17 cellular contexts compared by ENCODE assay signal in the genomic region with DNA sequence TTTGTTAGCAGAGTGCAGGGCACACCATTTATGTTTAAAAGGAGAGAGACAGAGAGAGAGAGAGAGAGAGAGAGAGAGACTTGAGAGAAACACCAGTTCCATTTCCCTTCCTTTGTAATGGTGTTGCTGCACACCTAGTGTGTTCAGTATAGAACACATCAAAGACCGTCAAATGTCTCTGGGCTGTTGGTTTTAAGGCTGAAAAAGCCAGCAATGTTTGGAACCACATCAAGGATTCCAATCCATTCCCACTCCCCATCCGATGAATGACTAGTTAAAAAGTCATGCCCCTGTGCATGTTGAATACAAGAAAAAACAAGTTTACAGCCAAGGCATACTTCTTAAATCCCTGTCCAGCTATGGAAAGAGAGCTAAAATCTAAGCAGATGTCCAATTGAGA.
DNase-seq lines count a peak whose midpoint lies in the region; ATAC-seq and TF ChIP-seq lines count a peak whose summit lies in the region.
"Had no signal": no experiment of that assay in that cellular context is flagged by ENCODE, and none has a peak within 500 bp of the region (broad histone marks: within the 10 kb centered on the region; RNA-seq: fewer than 3 reads in every experiment).

No MANE protein-coding gene starts in this region.

- CTCF ChIA-PET in mammary epithelial cell (lab: Charles Lee; ENCODE audit: low non-redundant PET) = no interaction called here

- TF ChIP-seq CTCF in mammary epithelial cell (conservative IDR thresholded peaks at IDR 0.05 in 1 of 2, IDR thresholded peaks at IDR 0.05 in 1 of 2; ENCODE audit: extremely low read depth in 1 of 2, insufficient read depth in 1 of 2, low read depth in 1 of 2, low read length in 2 of 2) = no peak
- no peak for TF ChIP-seq CTCF in breast epithelium (IDR thresholded peaks at IDR 0.05)
- TF ChIP-seq CTCF in RWPE2 (IDR thresholded peaks at IDR 0.05; ENCODE audit: poor library complexity, severe bottlenecking) = no peak
- TF ChIP-seq CTCF in fibroblast of the aortic adventitia (IDR thresholded peaks at IDR 0.05; ENCODE audit: insufficient read depth, low read length) = no peak
- no peak for TF ChIP-seq CTCF in tibial artery (IDR thresholded peaks at IDR 0.05)

- H3K79me2 ChIP-seq in mammary epithelial cell (ENCODE audit: insufficient read depth, low read length) = peaks cover 24% of the 10 kb centered on the region

- H3K9me3 ChIP-seq in mammary epithelial cell (replicated peaks; ENCODE audit: insufficient read depth, low read length) (no peaks in the 10 kb centered on the region), breast epithelium (no peaks in the 10 kb centered on the region), RWPE2 (ENCODE audit: severe bottlenecking) (no peaks in the 10 kb centered on the region), tibial artery (no peaks in the 10 kb centered on the region)

- ATAC-seq in RWPE2 (ENCODE audit: low read depth) = peak; percentile 58
- ATAC-seq: CD8-positive, alpha-beta T cell had no signal

- H3K4me1 ChIP-seq in mammary epithelial cell (ENCODE audit: insufficient read depth, low read length) (peaks cover 30% of the 10 kb centered on the region), breast epithelium (no peaks in the 10 kb centered on the region), RWPE2 (ENCODE audit: insufficient read depth, poor library complexity, severe bottlenecking) (peaks cover 56% of the 10 kb centered on the region), tibial artery (peaks cover 0 to 2% (median under 1%) of the 10 kb centered on the region in 4 donors)

- no TSS peak for BruUV-seq in mammary epithelial cell (replicated peaks; lab: Mats Ljungman, UMichigan)

- H3K27me3 ChIP-seq in mammary epithelial cell (ENCODE audit: insufficient read depth, low read length) (no peaks in the 10 kb centered on the region), breast epithelium (peaks cover 0 to 16% of the 10 kb centered on the region in 2 donors), RWPE2 (ENCODE audit: insufficient read depth, poor library complexity, severe bottlenecking) (no peaks in the 10 kb centered on the region), tibial artery (peaks cover 0 to 22% of the 10 kb centered on the region in 2 donors)

- in situ Hi-C loops in mammary epithelial cell (cut with MboI; ENCODE audit: low sequenced_read_pairs in 2 of 2) = no loop called here

- DNase-seq in mammary epithelial cell (peak; percentile 76), breast epithelium (ENCODE audit: low spot score in 2 of 2) (no peak), RWPE2 (ENCODE audit: low spot score) (no peak), fibroblast of the aortic adventitia (ENCODE audit: low read depth) (peak; percentile 65), cerebellar cortex (ENCODE audit: low spot score) (no peak), tibial artery (no peak), mesenteric fat pad (ENCODE audit: low spot score) (no peak), GM19240 (ENCODE audit: insufficient read length, low spot score) (no peak)
- DNase-seq: CD8-positive, alpha-beta T cell; DMS79 treated with DMSO at 0.1 percent for 48 hours; GOT3; NCI-H1105 treated with DMSO at 0.1 percent for 48 hours; NCI-H1694 treated with DMSO at 0.1 percent for 48 hours; NCI-H226; NCI-H526 treated with DMSO at 0.1 percent for 48 hours; NK-92 treated with Interleukin-12 subunit alpha and Interleukin-12 subunit beta, amount 100 ng/mL, for 24 hours had no signal

- no peak overlapping the region for H3K9ac ChIP-seq in mammary epithelial cell (ENCODE audit: insufficient read depth, low read length)

- WGBS in mammary epithelial cell (ENCODE audit: low coverage, missing lambda C conversion rate) = 4% methylated on average over 2 of the region's 2 CpGs

- peak overlapping the region; percentile 65 for H3K4me2 ChIP-seq in mammary epithelial cell (ENCODE audit: insufficient read depth, low read depth, low read length)

- intact Hi-C loops in mammary epithelial cell (cut with micrococcal nuclease) (no loop called here), breast epithelium (cut with DNase I; ENCODE audit: low total_unique reads) (no loop called here), tibial artery (cut with DNase I; ENCODE audit: low total_unique reads) (no loop called here)

- dilution Hi-C loops in mammary epithelial cell (cut with HindIII; ENCODE audit: low sequenced_read_pairs) = no loop called here

- H3K27ac ChIP-seq in mammary epithelial cell (ENCODE audit: insufficient read depth, low read depth, low read length) (peak overlapping the region; percentile 28), breast epithelium (no peak overlapping the region), RWPE2 (ENCODE audit: poor library complexity, severe bottlenecking) (peak overlapping the region; percentile 98), tibial artery (no peak overlapping the region)
- H3K27ac ChIP-seq: 22Rv1 had no signal

- peak overlapping the region; percentile 36 for H2AFZ ChIP-seq in mammary epithelial cell (ENCODE audit: low read depth, low read length)

- H3K4me3 ChIP-seq in mammary epithelial cell (replicated peaks in 1 of 3; ENCODE audit: insufficient read depth in 1 of 3, low read depth in 2 of 3, low read length in 3 of 3) (no peak overlapping the region), breast epithelium (no peak overlapping the region), RWPE2 (ENCODE audit: severe bottlenecking) (peak overlapping the region; percentile 86), fibroblast of the aortic adventitia (ENCODE audit: low read depth, low read length) (no peak overlapping the region), tibial artery (no peak overlapping the region)

- TF ChIP-seq POLR2A in breast epithelium (IDR thresholded peaks at IDR 0.05) = no peak

- H3K36me3 ChIP-seq in mammary epithelial cell (ENCODE audit: insufficient read depth, low read length) (no peaks in the 10 kb centered on the region), breast epithelium (no peaks in the 10 kb centered on the region), RWPE2 (ENCODE audit: low read depth) (peaks cover 69% of the 10 kb centered on the region), tibial artery (no peaks in the 10 kb centered on the region)

- H4K20me1 ChIP-seq in mammary epithelial cell (ENCODE audit: insufficient read depth, low read length) = no peaks in the 10 kb centered on the region

Comparison
In these comparisons a context has a peak if more than half of its experiments do, and no peak if none do; other contexts are left out.
1. DNase-seq: peak in mammary epithelial cell (single experiment) and fibroblast of the aortic adventitia (single experiment); none in breast epithelium (0 of 2), RWPE2 (single experiment), cerebellar cortex (single experiment), tibial artery (0 of 2), mesenteric fat pad (single experiment) and GM19240 (single experiment).
2. H3K27ac ChIP-seq: peak in mammary epithelial cell (single experiment) and RWPE2 (single experiment); none in breast epithelium (0 of 2) and tibial artery (0 of 2).